In the genomic region with DNA sequence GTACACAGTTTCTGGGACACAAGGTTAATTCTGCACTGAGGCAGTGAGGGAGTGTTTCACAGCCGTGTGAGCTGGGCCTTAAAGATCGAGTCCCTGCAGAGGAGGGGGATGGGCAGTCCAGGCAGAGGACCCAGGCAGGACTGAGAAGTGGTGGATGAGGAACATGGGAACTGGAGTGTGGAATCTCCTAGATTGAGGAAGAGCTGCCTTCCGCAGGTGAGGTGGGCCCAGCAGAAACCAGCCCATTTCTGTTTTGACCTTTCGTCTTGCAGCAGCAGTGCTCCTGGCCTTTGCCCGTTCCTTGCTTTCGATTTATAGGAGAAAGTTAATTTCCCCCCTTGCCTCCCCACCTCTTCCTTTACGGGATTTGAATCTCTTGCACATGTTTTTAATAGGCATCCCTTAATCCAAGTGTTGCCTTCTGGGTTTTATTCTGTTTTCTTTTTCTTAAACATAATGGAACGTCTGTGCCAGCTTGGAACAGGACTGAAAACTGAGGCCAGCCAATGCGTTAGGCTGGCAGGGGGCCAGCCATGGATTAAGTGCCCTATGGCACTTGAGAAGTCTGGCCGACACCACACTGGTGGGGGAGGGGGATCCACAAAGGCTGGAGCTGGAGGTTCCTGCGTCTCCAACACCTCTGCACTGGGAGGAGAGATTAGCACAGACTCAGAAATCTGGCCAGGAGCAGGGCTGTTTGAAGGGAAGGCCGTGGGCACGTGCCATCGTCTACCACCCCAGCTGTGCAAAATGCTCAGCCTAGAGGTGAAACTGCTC, we compare ENCODE assay signal across 1 cellular context.
A peak's percentile ranks its signal among the peaks of the same experiment; 100 is the strongest.
TF ChIP-seq lines count a peak whose summit lies in the region.

No MANE protein-coding gene starts in this region.

TF ChIP-seq in HEK293, 187 proteins besides CTCF, POLR2A, EP300 and RAD21 (continued from another document):
- TF ChIP-seq ZNF221 (tag by site-specific recombination; IDR thresholded peaks at IDR 0.05; ENCODE audit: borderline replicate concordance) (no peak), KLF16 (tag by site-specific recombination; IDR thresholded peaks at IDR 0.05) (peak; percentile 45; the same call in 1 of the 2 replicates)
